ENCODE assay signal across 1 cellular context in genomic region chr12:27627123-27627835, GRCh38.
TF ChIP-seq lines count a peak whose summit lies in the region.

No MANE protein-coding gene starts in this region.

TF ChIP-seq in SK-N-SH, 30 proteins besides CTCF, POLR2A, EP300 and RAD21 (continued from another document):
- no peak for TF ChIP-seq SMC3 (IDR thresholded peaks at IDR 0.05; ENCODE audit: low read depth, low read length)
- TF ChIP-seq USF1 (IDR thresholded peaks at IDR 0.05; ENCODE audit: borderline replicate concordance, low read depth): no peak
- no peak for TF ChIP-seq EZH2phosphoT487 (IDR thresholded peaks at IDR 0.05; ENCODE audit: borderline replicate concordance, low read depth)
TF ChIP-seq in SK-N-SH: peak in this region for 7.
